ENCODE assay signal across 8 cellular contexts in the genomic region with DNA sequence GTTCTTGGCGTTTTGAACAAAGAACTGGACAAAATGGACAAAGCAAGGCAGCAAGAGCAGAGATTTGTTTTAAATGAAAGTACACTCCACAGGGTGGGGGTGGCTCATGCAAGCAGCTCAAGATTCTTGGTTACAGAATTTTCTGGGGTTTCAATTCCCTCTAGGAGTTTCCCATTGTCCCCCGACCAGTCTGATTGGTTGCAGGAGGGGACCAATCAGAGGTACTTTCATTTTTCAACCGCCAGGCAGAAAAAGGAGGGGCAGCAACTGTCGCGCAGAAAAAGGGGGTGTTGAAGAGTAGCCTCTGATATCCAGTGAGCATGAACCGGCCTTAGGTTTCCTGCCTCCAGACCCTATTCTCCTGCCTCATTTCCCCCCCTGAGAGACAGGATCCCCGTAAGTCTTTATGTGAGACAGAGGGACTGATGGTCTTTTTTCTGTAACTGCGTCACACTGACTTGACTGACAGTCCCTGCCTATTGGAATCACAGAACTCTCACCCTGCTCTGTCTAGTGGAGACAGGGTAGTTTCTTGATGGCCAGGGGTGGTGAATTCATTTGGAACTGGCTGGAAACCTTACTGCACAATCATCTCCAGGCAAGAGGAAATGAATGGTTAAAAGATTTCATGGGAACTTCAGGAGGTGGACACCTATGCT.
DNase-seq lines count a peak whose midpoint lies in the region; ATAC-seq and TF ChIP-seq lines count a peak whose summit lies in the region.

No MANE protein-coding gene starts in this region.

- 0 out of 2 replicates have a peak, but pooled peaks cover 3% of the 10 kb centered on the region for H3F3A ChIP-seq in MM.1S (ENCODE audit: insufficient read depth, low read length)

- no peaks in the 10 kb centered on the region for H3K79me2 ChIP-seq in MM.1S (ENCODE audit: low read length)

- H3K27me3 Mint-ChIP-seq in memory B cell: no peaks in the 10 kb centered on the region

- DNase-seq in AG08395 (ENCODE audit: low spot score) (peak; percentile 40), MM.1S (peak; percentile 16), caudate nucleus (lab: John Stamatoyannopoulos, UW) (peak in 40 of 61 donors; percentile 4 to 53 (median 20)), memory B cell (ENCODE audit: low spot score in 2 of 2) (peak; percentile 40 to 50), NCI-H1417 (lab: John Stamatoyannopoulos, UW) (no peak), NCI-H1417 treated with DMSO at 0.1 percent for 48 hours (lab: John Stamatoyannopoulos, UW) (no peak), HPDE6-E6E7 (ENCODE audit: extremely low spot score) (no peak), foreskin melanocyte (no peak)

- peak; percentile 88 for ATAC-seq in memory B cell (ENCODE audit: low read depth)

- no peaks in the 10 kb centered on the region for H3K4me1 ChIP-seq in MM.1S (ENCODE audit: low read length)

- H2AFZ ChIP-seq in MM.1S (ENCODE audit: low read length): no peak overlapping the region

- H4K20me1 ChIP-seq in MM.1S (ENCODE audit: insufficient read depth, low read length): no peaks in the 10 kb centered on the region

- H3K36me3 ChIP-seq in MM.1S (replicated peaks; ENCODE audit: insufficient read depth, low read length): no peaks in the 10 kb centered on the region

- H3K9me3 Mint-ChIP-seq in memory B cell: peaks cover 3% of the 10 kb centered on the region

- no peak overlapping the region for H3K9ac ChIP-seq in MM.1S (ENCODE audit: low read length)

- peak overlapping the region; percentile 36 for H3K4me3 ChIP-seq in MM.1S (ENCODE audit: low read length)

- peaks cover 9% of the 10 kb centered on the region for H3K36me3 Mint-ChIP-seq in memory B cell

- H3K4me3 Mint-ChIP-seq in memory B cell: peak overlapping the region; percentile 79

- 0 out of 2 replicates have a peak overlapping the region, but pooled peaks have one; percentile 10 for H3K27ac ChIP-seq in MM.1S (ENCODE audit: low read length)
- H3K27ac ChIP-seq in caudate nucleus (ENCODE audit: low read depth, low read length): peak overlapping the region; percentile 74

- no peak for TF ChIP-seq CTCF in MM.1S (IDR thresholded peaks at IDR 0.05; ENCODE audit: low read length)

- no peaks in the 10 kb centered on the region for H3K9me2 ChIP-seq in MM.1S (replicated peaks; ENCODE audit: insufficient read depth, low read length)

- no peaks in the 10 kb centered on the region for H3K27me3 ChIP-seq in MM.1S (replicated peaks; ENCODE audit: insufficient read depth, low read length)

- H3K27ac Mint-ChIP-seq in memory B cell: peak overlapping the region; percentile 97

- H3K4me1 Mint-ChIP-seq in memory B cell: peaks cover 7% of the 10 kb centered on the region

- no peaks in the 10 kb centered on the region for H3K9me3 ChIP-seq in MM.1S (replicated peaks; ENCODE audit: insufficient read depth, low read length)

- H3K4me2 ChIP-seq in MM.1S (ENCODE audit: low read depth, low read length): peak overlapping the region; percentile 30

Comparison
In these comparisons a context has a peak if more than half of its experiments do, and no peak if none do; other contexts are left out.
1. DNase-seq: peak in AG08395 (single experiment), MM.1S (single experiment), caudate nucleus (40 of 61) and memory B cell (2 of 2); none in NCI-H1417 (0 of 3), NCI-H1417 treated with DMSO at 0.1 percent for 48 hours (single experiment), HPDE6-E6E7 (single experiment) and foreskin melanocyte (single experiment).